Comparison of ENCODE assay signal across 13 cellular contexts in the genomic region with DNA sequence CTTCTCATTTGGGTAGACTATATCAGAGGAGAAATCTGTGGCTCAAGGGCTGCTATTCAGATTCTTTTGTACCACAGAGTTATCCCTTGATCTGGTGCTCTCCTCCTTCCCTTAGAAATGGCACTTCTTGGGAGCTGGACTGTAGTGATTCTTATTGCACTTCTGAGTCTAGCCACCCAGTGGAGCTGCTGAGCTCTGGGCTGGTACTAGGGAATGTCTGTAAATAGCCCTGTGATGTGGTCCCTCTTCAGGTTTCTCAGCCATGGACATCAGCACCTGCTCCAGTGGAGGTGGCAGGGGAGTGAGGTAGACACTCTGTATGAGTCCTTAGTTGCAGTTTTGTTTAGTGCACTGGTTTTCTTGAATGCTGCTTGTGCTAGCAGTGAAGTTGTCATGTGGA.
DNase-seq lines count a peak whose midpoint lies in the region; ATAC-seq and TF ChIP-seq lines count a peak whose summit lies in the region.
"Had no signal": no experiment of that assay in that cellular context is flagged by ENCODE, and none has a peak within 500 bp of the region (broad histone marks: within the 10 kb centered on the region; RNA-seq: fewer than 3 reads in every experiment).

No MANE protein-coding gene starts in this region.

- DNase-seq in GM10266 (ENCODE audit: extremely low spot score) (no peak), SHP77 treated with DMSO at 0.1 percent for 48 hours (lab: John Stamatoyannopoulos, UW) (peak; percentile 47), left kidney (ENCODE audit: low read depth, low spot score) (peak; percentile 22), cerebellum (ENCODE audit: low spot score) (no peak)
- no peak for DNase-seq in activated T-cell treated with anti-CD3 and anti-CD28 coated beads, Interleukin-2, amount 50 U/mL, for 48 hours
- DNase-seq: activated CD4-positive, alpha-beta memory T cell treated with anti-CD3 and anti-CD28 coated beads for 36 hours; activated naive CD8-positive, alpha-beta T cell treated with anti-CD3 and anti-CD28 coated beads, Interleukin-2, amount 10 ng/mL, durations not matched to agents 7 days and 5 days; DMS79; NCI-H146; stomach had no signal

- peak; percentile 57 for TF ChIP-seq CTCF in GM10266 (IDR thresholded peaks at IDR 0.05; ENCODE audit: control insufficient read depth, insufficient read depth, low read depth, missing control alignments)

- peak; percentile 57 for ATAC-seq in HG03432 (IDR thresholded peaks at IDR 0.05; ENCODE audit: unreplicated experiment)
- no peak for ATAC-seq in esophagus mucosa
- ATAC-seq in HG03045 (IDR thresholded peaks at IDR 0.05; ENCODE audit: unreplicated experiment) = no peak

Comparison
In these comparisons a context has a peak if more than half of its experiments do, and no peak if none do; other contexts are left out.
1. DNase-seq: peak in SHP77 treated with DMSO at 0.1 percent for 48 hours (single experiment) and left kidney (single experiment); none in GM10266 (single experiment), activated T-cell treated with anti-CD3 and anti-CD28 coated beads, Interleukin-2, amount 50 U/mL, for 48 hours (0 of 2) and cerebellum (single experiment).